Comparison of ENCODE assay signal across 1 cellular context in the genomic region with DNA sequence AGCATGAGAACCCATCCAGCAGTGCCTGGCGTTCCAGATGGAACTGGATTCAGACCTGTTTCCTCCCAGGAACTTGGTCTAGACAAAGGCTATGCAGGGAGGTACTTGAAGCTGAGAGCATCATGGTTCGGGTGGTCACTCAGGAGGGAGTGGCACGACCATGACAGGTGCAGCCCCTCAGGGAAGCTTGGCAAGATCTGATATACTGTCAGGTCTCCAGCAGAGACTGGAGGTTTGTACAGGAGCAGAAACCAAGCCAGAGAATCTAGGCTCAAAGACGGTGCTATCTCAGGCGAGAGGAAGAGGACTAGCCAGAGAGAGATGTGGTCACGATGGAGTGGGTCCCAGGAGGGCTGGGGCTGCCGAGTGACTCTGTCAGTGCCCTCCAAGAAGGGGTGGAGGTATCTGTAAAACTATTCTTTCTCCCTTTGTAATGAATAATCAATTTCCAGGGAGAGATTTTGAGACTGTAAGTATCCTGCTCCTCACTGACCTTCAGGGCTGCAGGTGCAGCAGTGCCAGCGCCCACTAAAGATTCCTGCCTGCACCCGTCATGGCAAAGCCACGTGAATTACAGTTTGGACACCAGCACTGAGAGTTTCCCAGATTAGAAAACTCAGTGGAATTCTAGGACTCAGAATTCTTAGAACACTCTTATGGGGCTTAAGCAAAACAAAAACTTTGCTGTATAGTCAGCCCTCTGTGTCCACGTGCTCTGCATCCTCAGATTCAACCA.
A peak's percentile ranks its signal among the peaks of the same experiment; 100 is the strongest.
TF ChIP-seq lines count a peak whose summit lies in the region.

No MANE protein-coding gene starts in this region.

TF ChIP-seq in HepG2, 621 proteins besides CTCF, POLR2A, EP300 and RAD21:
- no peak for TF ChIP-seq ZNF83 (CRISPR knock-in tag; IDR thresholded peaks at IDR 0.05; ENCODE audit: borderline replicate concordance)
- peak; percentile 55 for TF ChIP-seq RBM22 (optimal IDR thresholded peaks at IDR 0.05; ENCODE audit: low read length)
- no peak for TF ChIP-seq ZFP90 (CRISPR knock-in tag; IDR thresholded peaks at IDR 0.05; ENCODE audit: borderline replicate concordance)
- TF ChIP-seq ZNF274 (CRISPR knock-in tag; IDR thresholded peaks at IDR 0.05), result no peak
TF ChIP-seq in HepG2: peak in this region for 1.
